18 cellular contexts compared by ENCODE assay signal in genomic region chr21:44544566-44544965, GRCh38. TPM values are rescaled to one million over a fixed set of nuclear protein-coding genes. Genes with fewer than 3 reads are reported as not detected.
A peak's percentile ranks its signal among the peaks of the same experiment; 100 is the strongest.
DNase-seq lines count a peak whose midpoint lies in the region; ATAC-seq and TF ChIP-seq lines count a peak whose summit lies in the region.
"Had no signal": no experiment of that assay in that cellular context is flagged by ENCODE, and none has a peak within 500 bp of the region (broad histone marks: within the 10 kb centered on the region; RNA-seq: fewer than 3 reads in every experiment).

No MANE protein-coding gene starts in this region.

- H3K36me3 Mint-ChIP-seq in activated CD8-positive, alpha-beta memory T cell treated with anti-CD3 and anti-CD28 coated beads, Interleukin-2, amount 10 ng/mL, durations not matched to agents 7 days and 5 days: peaks cover 20% of the 10 kb centered on the region

- no peaks in the 10 kb centered on the region for H3K36me3 ChIP-seq in neutrophil
- H3K36me3 ChIP-seq: BLaER1 had no signal

- H3K9me3 ChIP-seq in neutrophil: no peaks in the 10 kb centered on the region

- no peak for TF ChIP-seq CTCF in coronary artery (IDR thresholded peaks at IDR 0.05)
- TF ChIP-seq CTCF in neutrophil (IDR thresholded peaks at IDR 0.05): no peak

- ATAC-seq in activated CD8-positive, alpha-beta memory T cell treated with anti-CD3 and anti-CD28 coated beads, Interleukin-2, amount 10 ng/mL, durations not matched to agents 7 days and 5 days: no peak
- no peak for ATAC-seq in GM18870 (IDR thresholded peaks at IDR 0.05; ENCODE audit: unreplicated experiment)
- ATAC-seq: CD8-positive, alpha-beta T cell had no signal

- no peak overlapping the region for H3K4me3 ChIP-seq in coronary artery
- no peak overlapping the region for H3K4me3 ChIP-seq in neutrophil (ENCODE audit: low read depth in 1 of 2, low read length in 1 of 2)
- H3K4me3 ChIP-seq: BLaER1 had no signal

- no peak overlapping the region for H3K27ac Mint-ChIP-seq in activated CD8-positive, alpha-beta memory T cell treated with anti-CD3 and anti-CD28 coated beads, Interleukin-2, amount 10 ng/mL, durations not matched to agents 7 days and 5 days
- H3K27ac Mint-ChIP-seq: B cell; CD8-positive, alpha-beta T cell had no signal

- H3K27me3 ChIP-seq in neutrophil: no peaks in the 10 kb centered on the region
- H3K27me3 ChIP-seq: BLaER1 had no signal

- H3K4me1 ChIP-seq in neutrophil (ENCODE audit: control insufficient read depth in 1 of 2, insufficient read depth in 1 of 2, low read depth in 1 of 2, low read length in 1 of 2): peaks cover 75 to 87% of the 10 kb centered on the region in 2 experiments

- no peak overlapping the region for H3K4me3 Mint-ChIP-seq in activated CD8-positive, alpha-beta memory T cell treated with anti-CD3 and anti-CD28 coated beads, Interleukin-2, amount 10 ng/mL, durations not matched to agents 7 days and 5 days
- H3K4me3 Mint-ChIP-seq: B cell; CD4-positive, CD25-positive, alpha-beta regulatory T cell; CD8-positive, alpha-beta T cell had no signal

- peaks cover 16% of the 10 kb centered on the region for H3K9me3 Mint-ChIP-seq in activated CD8-positive, alpha-beta memory T cell treated with anti-CD3 and anti-CD28 coated beads, Interleukin-2, amount 10 ng/mL, durations not matched to agents 7 days and 5 days (ENCODE audit: low read depth)

- H3K4me1 Mint-ChIP-seq in activated CD8-positive, alpha-beta memory T cell treated with anti-CD3 and anti-CD28 coated beads, Interleukin-2, amount 10 ng/mL, durations not matched to agents 7 days and 5 days: peaks cover 14% of the 10 kb centered on the region

- H3K27ac ChIP-seq in coronary artery: no peak overlapping the region
- peak overlapping the region; percentile 58 for H3K27ac ChIP-seq in neutrophil
- H3K27ac ChIP-seq: 22Rv1, BLaER1, C4-2B had no signal

- CTCF ChIA-PET in activated CD8-positive, alpha-beta memory T cell treated with anti-CD3 and anti-CD28 coated beads, Interleukin-2, amount 10 ng/mL, durations not matched to agents 7 days and 5 days (lab: Charles Lee): no interaction called here

- peak; percentile 33 for DNase-seq in activated CD8-positive, alpha-beta memory T cell treated with anti-CD3 and anti-CD28 coated beads, Interleukin-2, amount 10 ng/mL, durations not matched to agents 7 days and 5 days
- DNase-seq in activated CD8-positive, alpha-beta memory T cell treated with anti-CD3 and anti-CD28 coated beads, Interleukin-2, amount 50 U/mL, for 4 hours: no peak
- peak; percentile 54 for DNase-seq in coronary artery (ENCODE audit: low spot score)
- DNase-seq in stimulated activated CD4-positive, alpha-beta T cell treated with anti-CD3 and anti-CD28 coated beads, Interleukin-2, amount 100 ng/mL, for 24 hours: no peak
- DNase-seq: Caco-2; CD4-positive, CD25-positive, alpha-beta regulatory T cell; DMS153; DND-41; GDM1; GOT3; HCEC 1CT had no signal

- H3K27me3 Mint-ChIP-seq in activated CD8-positive, alpha-beta memory T cell treated with anti-CD3 and anti-CD28 coated beads, Interleukin-2, amount 10 ng/mL, durations not matched to agents 7 days and 5 days: no peaks in the 10 kb centered on the region

RNA-seq across cellular contexts. Expression of gene KRTAP10-1, which starts 4.6 kb away (rescaled TPM):
- not detected for total RNA-seq in activated CD8-positive, alpha-beta memory T cell treated with anti-CD3 and anti-CD28 coated beads, Interleukin-2, amount 10 ng/mL, durations not matched to agents 7 days and 5 days
- total RNA-seq: B cell; Caco-2; CD4-positive, CD25-positive, alpha-beta regulatory T cell; CD8-positive, alpha-beta T cell had no signal

RNA-seq across cellular contexts. Expression of gene KRTAP10-2, which starts 6.7 kb away (rescaled TPM):
- not detected for total RNA-seq in activated CD8-positive, alpha-beta memory T cell treated with anti-CD3 and anti-CD28 coated beads, Interleukin-2, amount 10 ng/mL, durations not matched to agents 7 days and 5 days
- total RNA-seq: B cell; Caco-2; CD4-positive, CD25-positive, alpha-beta regulatory T cell; CD8-positive, alpha-beta T cell had no signal

RNA-seq across cellular contexts. Expression of gene KRTAP10-3, which starts 14.0 kb away (rescaled TPM):
- not detected for total RNA-seq in activated CD8-positive, alpha-beta memory T cell treated with anti-CD3 and anti-CD28 coated beads, Interleukin-2, amount 10 ng/mL, durations not matched to agents 7 days and 5 days
- total RNA-seq: B cell; Caco-2; CD4-positive, CD25-positive, alpha-beta regulatory T cell; CD8-positive, alpha-beta T cell had no signal

RNA-seq across cellular contexts. Expression of gene KRTAP10-4, which starts 29.0 kb away (rescaled TPM):
- not detected for total RNA-seq in activated CD8-positive, alpha-beta memory T cell treated with anti-CD3 and anti-CD28 coated beads, Interleukin-2, amount 10 ng/mL, durations not matched to agents 7 days and 5 days
- total RNA-seq: B cell; Caco-2; CD4-positive, CD25-positive, alpha-beta regulatory T cell; CD8-positive, alpha-beta T cell had no signal

RNA-seq across cellular contexts. Expression of gene KRTAP10-5, which starts 35.8 kb away (rescaled TPM):
- not detected for total RNA-seq in activated CD8-positive, alpha-beta memory T cell treated with anti-CD3 and anti-CD28 coated beads, Interleukin-2, amount 10 ng/mL, durations not matched to agents 7 days and 5 days
- total RNA-seq: B cell; Caco-2; CD4-positive, CD25-positive, alpha-beta regulatory T cell; CD8-positive, alpha-beta T cell had no signal

Comparison
In these comparisons a context has a peak if more than half of its experiments do, and no peak if none do; other contexts are left out.
1. DNase-seq: peak in activated CD8-positive, alpha-beta memory T cell treated with anti-CD3 and anti-CD28 coated beads, Interleukin-2, amount 10 ng/mL, durations not matched to agents 7 days and 5 days (single experiment) and coronary artery (single experiment); none in activated CD8-positive, alpha-beta memory T cell treated with anti-CD3 and anti-CD28 coated beads, Interleukin-2, amount 50 U/mL, for 4 hours (single experiment) and stimulated activated CD4-positive, alpha-beta T cell treated with anti-CD3 and anti-CD28 coated beads, Interleukin-2, amount 100 ng/mL, for 24 hours (0 of 2).